In genomic region chr6:170096191-170096802, GRCh38 we compare ENCODE assay signal across 15 cellular contexts.
DNase-seq lines count a peak whose midpoint lies in the region; ATAC-seq and TF ChIP-seq lines count a peak whose summit lies in the region.
"Had no signal": no experiment of that assay in that cellular context is flagged by ENCODE, and none has a peak within 500 bp of the region (broad histone marks: within the 10 kb centered on the region; RNA-seq: fewer than 3 reads in every experiment).

No MANE protein-coding gene starts in this region.

- no peak overlapping the region for H3K4me3 ChIP-seq in heart left ventricle
- H3K4me3 ChIP-seq: SJSA1 had no signal

- no peak overlapping the region for H3K27ac ChIP-seq in heart left ventricle
- H3K27ac ChIP-seq: SJSA1 had no signal

- H3K4me1 ChIP-seq in heart left ventricle, result peaks cover 0 to 26% (median 13%) of the 10 kb centered on the region in 12 donors
- H3K4me1 ChIP-seq: SJSA1 had no signal

- H3K36me3 Mint-ChIP-seq in T-helper 2 cell treated with Interferon-gamma antibody and Interleukin-4, amounts not matched to agents 5 μg/mL and 100 μg/mL, for 36 hours (ENCODE audit: low read depth), result no peaks in the 10 kb centered on the region
- H3K36me3 Mint-ChIP-seq: CD4-positive, CD25-positive, alpha-beta regulatory T cell had no signal

- TF ChIP-seq CTCF in heart left ventricle (IDR thresholded peaks at IDR 0.05), result no peak

- WGBS in heart left ventricle, 4 donors, result 69 to 77% (median 72%) methylated on average over 22 to 23 of the region's 23 CpGs

- H3K36me3 ChIP-seq in heart left ventricle, result no peaks in the 10 kb centered on the region
- H3K36me3 ChIP-seq: SJSA1 had no signal

- peak; percentile 71 for DNase-seq in ELF-1 (ENCODE audit: low read depth, low spot score)
- peak; percentile 83 for DNase-seq in NCI-H146 (lab: John Stamatoyannopoulos, UW)
- DNase-seq in heart left ventricle, result peak in 3 of 5 donors; percentile 1 to 33 (median 11)
- DNase-seq in retina, result peak; percentile 84
- DNase-seq in dermis blood vessel endothelial cell, result no peak
- DNase-seq in T-helper 2 cell treated with Interferon-gamma antibody and Interleukin-4, amounts not matched to agents 5 μg/mL and 100 μg/mL, for 36 hours (ENCODE audit: low spot score), result no peak
- DNase-seq in activated naive CD4-positive, alpha-beta T cell (lab: John Stamatoyannopoulos, UW), result no peak
- DNase-seq: CD4-positive, CD25-positive, alpha-beta regulatory T cell; MV-4-11; stimulated activated CD4-positive, alpha-beta T cell treated with anti-CD3 and anti-CD28 coated beads, Interleukin-4, amount 100 ng/mL, for 4 hours had no signal

- peaks cover 8% of the 10 kb centered on the region for H3K27me3 Mint-ChIP-seq in T-helper 2 cell treated with Interferon-gamma antibody and Interleukin-4, amounts not matched to agents 5 μg/mL and 100 μg/mL, for 36 hours (ENCODE audit: low read depth)

- H3K9me3 ChIP-seq in heart left ventricle, result no peaks in the 10 kb centered on the region

- H3K27me3 ChIP-seq in heart left ventricle, result peaks cover 0 to 5% (median 0%) of the 10 kb centered on the region in 9 donors
- H3K27me3 ChIP-seq: SJSA1 had no signal

- intact Hi-C loops in heart left ventricle (cut with DNase I), result no loop called here

- ATAC-seq in heart left ventricle (peak in 1 of 4 donors; percentile 24), GM21528 (IDR thresholded peaks at IDR 0.05; ENCODE audit: low FRiP score, unreplicated experiment) (no peak)
- ATAC-seq: activated CD4-positive, CD25-positive, alpha-beta regulatory T cell treated with anti-CD3 and anti-CD28 coated beads, Interleukin-2, amount 50 U/mL, for 24 hours; stimulated activated naive CD8-positive, alpha-beta T cell treated with anti-CD3 and anti-CD28 coated beads, Interleukin-15, amount 100 ng/mL, for 72 hours had no signal

- TF ChIP-seq POLR2A in heart left ventricle (IDR thresholded peaks at IDR 0.05), result no peak

- H3K27ac Mint-ChIP-seq in T-helper 2 cell treated with Interferon-gamma antibody and Interleukin-4, amounts not matched to agents 5 μg/mL and 100 μg/mL, for 36 hours, result no peak overlapping the region
- H3K27ac Mint-ChIP-seq: CD4-positive, CD25-positive, alpha-beta regulatory T cell; progenitor cell of endocrine pancreas had no signal

- H3K4me3 Mint-ChIP-seq in T-helper 2 cell treated with Interferon-gamma antibody and Interleukin-4, amounts not matched to agents 5 μg/mL and 100 μg/mL, for 36 hours, result no peak overlapping the region
- H3K4me3 Mint-ChIP-seq: CD4-positive, CD25-positive, alpha-beta regulatory T cell; stimulated activated naive CD8-positive, alpha-beta T cell treated with anti-CD3 and anti-CD28 coated beads, Interleukin-15, amount 100 ng/mL, for 72 hours had no signal

- no peaks in the 10 kb centered on the region for H3K4me1 Mint-ChIP-seq in T-helper 2 cell treated with Interferon-gamma antibody and Interleukin-4, amounts not matched to agents 5 μg/mL and 100 μg/mL, for 36 hours (ENCODE audit: low read depth)
- H3K4me1 Mint-ChIP-seq: CD4-positive, CD25-positive, alpha-beta regulatory T cell; stimulated activated naive CD8-positive, alpha-beta T cell treated with anti-CD3 and anti-CD28 coated beads, Interleukin-15, amount 100 ng/mL, for 72 hours had no signal

- peaks cover 8% of the 10 kb centered on the region for H3K9me3 Mint-ChIP-seq in T-helper 2 cell treated with Interferon-gamma antibody and Interleukin-4, amounts not matched to agents 5 μg/mL and 100 μg/mL, for 36 hours

Comparison
In these comparisons a context has a peak if more than half of its experiments do, and no peak if none do; other contexts are left out.
1. DNase-seq: peak in ELF-1 (single experiment), NCI-H146 (single experiment), heart left ventricle (3 of 5) and retina (single experiment); none in dermis blood vessel endothelial cell (single experiment), T-helper 2 cell treated with Interferon-gamma antibody and Interleukin-4, amounts not matched to agents 5 μg/mL and 100 μg/mL, for 36 hours (single experiment) and activated naive CD4-positive, alpha-beta T cell (0 of 4).